ENCODE assay signal across 22 cellular contexts in the genomic region with DNA sequence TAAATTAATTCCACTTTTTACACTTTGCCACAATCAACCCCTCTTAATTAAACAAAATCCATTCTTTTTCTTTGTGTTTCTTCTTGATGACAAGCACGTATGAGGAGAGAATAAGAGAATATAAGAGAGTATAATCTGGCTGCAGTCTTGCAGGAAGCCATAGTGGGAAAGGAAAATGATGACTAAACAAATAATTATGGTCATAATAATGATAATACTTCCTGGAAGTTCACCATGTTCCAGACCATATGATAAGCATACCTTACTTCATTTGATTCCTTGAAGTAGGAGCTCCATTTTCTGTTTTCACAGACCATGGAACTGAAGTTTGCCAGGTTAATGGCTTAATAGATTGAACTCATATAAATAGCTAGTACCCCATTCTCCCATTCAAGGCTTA.
"Had no signal": no experiment of that assay in that cellular context is flagged by ENCODE, and none has a peak within 500 bp of the region (broad histone marks: within the 10 kb centered on the region; RNA-seq: fewer than 3 reads in every experiment).

No MANE protein-coding gene starts in this region.

- H3K4me3 Mint-ChIP-seq: activated CD8-positive, alpha-beta memory T cell treated with anti-CD3 and anti-CD28 coated beads, Interleukin-2, amount 10 ng/mL, durations not matched to agents 7 days and 5 days; activated naive CD8-positive, alpha-beta T cell treated with anti-CD3 and anti-CD28 coated beads for 36 hours; activated T-cell treated with anti-CD3 and anti-CD28 coated beads, Interleukin-2, amount 50 U/mL, for 24 hours; nephron progenitor cell; stimulated activated naive CD8-positive, alpha-beta T cell treated with anti-CD3 and anti-CD28 coated beads, Interleukin-15, amount 100 ng/mL, for 72 hours; T-helper 2 cell treated with Interferon-gamma antibody and Interleukin-4, amounts not matched to agents 5 μg/mL and 100 μg/mL, for 36 hours had no signal

- H3K9me3 Mint-ChIP-seq: activated naive CD8-positive, alpha-beta T cell treated with anti-CD3 and anti-CD28 coated beads for 36 hours; nephron progenitor cell; stimulated activated naive CD8-positive, alpha-beta T cell treated with anti-CD3 and anti-CD28 coated beads, Interleukin-15, amount 100 ng/mL, for 72 hours; T-helper 2 cell treated with Interferon-gamma antibody and Interleukin-4, amounts not matched to agents 5 μg/mL and 100 μg/mL, for 36 hours had no signal

- DNase-seq: activated CD4-positive, alpha-beta T cell treated with anti-CD3 and anti-CD28 coated beads, Interleukin-2, amount 50 U/mL, for 4 hours; activated CD4-positive, CD25-positive, alpha-beta regulatory T cell treated with anti-CD3 and anti-CD28 coated beads, Interleukin-2, amount 50 U/mL, for 72 hours; activated CD8-positive, alpha-beta memory T cell treated with anti-CD3 and anti-CD28 coated beads, Interleukin-2, amount 10 ng/mL, durations not matched to agents 7 days and 5 days; activated effector memory CD4-positive, alpha-beta T cell treated with anti-CD3 and anti-CD28 coated beads, Interleukin-2, amount 50 U/mL, for 16 hours; activated naive CD8-positive, alpha-beta T cell treated with anti-CD3 and anti-CD28 coated beads for 36 hours; activated T-cell treated with anti-CD3 and anti-CD28 coated beads, Interleukin-2, amount 50 U/mL, for 24 hours; anterior cingulate cortex; colonic mucosa; effector CD4-positive, alpha-beta T cell; glutamatergic neuron; left lung; mesendoderm; nephron progenitor cell; psoas muscle; stimulated activated CD4-positive, alpha-beta T cell treated with anti-CD3 and anti-CD28 coated beads, Interleukin-15, amount 100 ng/mL, for 24 hours; stimulated activated CD4-positive, alpha-beta T cell treated with anti-CD3 and anti-CD28 coated beads, Interleukin-4, amount 100 ng/mL, for 24 hours; stimulated activated naive CD8-positive, alpha-beta T cell treated with anti-CD3 and anti-CD28 coated beads, Interleukin-15, amount 100 ng/mL, for 72 hours had no signal

- H3K9me3 ChIP-seq: colonic mucosa, left lung, psoas muscle, thoracic aorta had no signal

- ATAC-seq: activated CD8-positive, alpha-beta memory T cell treated with anti-CD3 and anti-CD28 coated beads, Interleukin-2, amount 10 ng/mL, durations not matched to agents 7 days and 5 days; left lung; psoas muscle; sciatic nerve; stimulated activated naive CD8-positive, alpha-beta T cell treated with anti-CD3 and anti-CD28 coated beads, Interleukin-15, amount 100 ng/mL, for 72 hours had no signal

- H3K27me3 ChIP-seq: cardiac muscle cell, colonic mucosa, left lung had no signal

- H3K27ac Mint-ChIP-seq: activated CD8-positive, alpha-beta memory T cell treated with anti-CD3 and anti-CD28 coated beads, Interleukin-2, amount 10 ng/mL, durations not matched to agents 7 days and 5 days; activated naive CD8-positive, alpha-beta T cell treated with anti-CD3 and anti-CD28 coated beads for 36 hours; activated T-cell treated with anti-CD3 and anti-CD28 coated beads, Interleukin-2, amount 50 U/mL, for 24 hours; nephron progenitor cell; stimulated activated naive CD8-positive, alpha-beta T cell treated with anti-CD3 and anti-CD28 coated beads, Interleukin-15, amount 100 ng/mL, for 72 hours; T-helper 2 cell treated with Interferon-gamma antibody and Interleukin-4, amounts not matched to agents 5 μg/mL and 100 μg/mL, for 36 hours had no signal

- H3K27me3 Mint-ChIP-seq: activated CD8-positive, alpha-beta memory T cell treated with anti-CD3 and anti-CD28 coated beads, Interleukin-2, amount 10 ng/mL, durations not matched to agents 7 days and 5 days; activated T-cell treated with anti-CD3 and anti-CD28 coated beads, Interleukin-2, amount 50 U/mL, for 24 hours; stimulated activated naive CD8-positive, alpha-beta T cell treated with anti-CD3 and anti-CD28 coated beads, Interleukin-15, amount 100 ng/mL, for 72 hours had no signal

- H3K4me1 Mint-ChIP-seq: activated CD8-positive, alpha-beta memory T cell treated with anti-CD3 and anti-CD28 coated beads, Interleukin-2, amount 10 ng/mL, durations not matched to agents 7 days and 5 days; activated naive CD8-positive, alpha-beta T cell treated with anti-CD3 and anti-CD28 coated beads for 36 hours; stimulated activated naive CD8-positive, alpha-beta T cell treated with anti-CD3 and anti-CD28 coated beads, Interleukin-15, amount 100 ng/mL, for 72 hours had no signal

- H3K4me3 ChIP-seq: cardiac muscle cell, colonic mucosa, left lung, psoas muscle, thoracic aorta had no signal

- H3K27ac ChIP-seq: cardiac muscle cell, colonic mucosa, epithelial cell of prostate, left lung, psoas muscle, thoracic aorta had no signal

- H3K36me3 ChIP-seq: cardiac muscle cell, colonic mucosa, left lung, thoracic aorta had no signal

- H3K4me1 ChIP-seq: colonic mucosa, left lung, psoas muscle had no signal

- H3K36me3 Mint-ChIP-seq: activated CD8-positive, alpha-beta memory T cell treated with anti-CD3 and anti-CD28 coated beads, Interleukin-2, amount 10 ng/mL, durations not matched to agents 7 days and 5 days; activated naive CD8-positive, alpha-beta T cell treated with anti-CD3 and anti-CD28 coated beads for 36 hours had no signal
